Comparison of ENCODE assay signal across 9 cellular contexts in genomic region chr12:96197503-96198272, GRCh38. TPM values are rescaled to one million over a fixed set of nuclear protein-coding genes. Genes with fewer than 3 reads are reported as not detected.
DNase-seq lines count a peak whose midpoint lies in the region; ATAC-seq, FAIRE-seq and TF ChIP-seq lines count a peak whose summit lies in the region.
"Had no signal": no experiment of that assay in that cellular context is flagged by ENCODE, and none has a peak within 500 bp of the region (broad histone marks: within the 10 kb centered on the region; RNA-seq: fewer than 3 reads in every experiment).

No MANE protein-coding gene starts in this region.

- intact Hi-C loops in esophagus muscularis mucosa (cut with DNase I), result no loop called here

- no peaks in the 10 kb centered on the region for H3K27me3 ChIP-seq in esophagus muscularis mucosa

- peaks cover 27 to 59% (median 44%) of the 10 kb centered on the region in 4 donors for H3K4me1 ChIP-seq in esophagus muscularis mucosa

- no peaks in the 10 kb centered on the region for H3K9me3 ChIP-seq in esophagus muscularis mucosa

- TF ChIP-seq EP300 in esophagus muscularis mucosa (IDR thresholded peaks at IDR 0.05), result no peak

- FAIRE-seq in D721Med (lab: Jason Lieb, UNC), result no peak

- no peak for TF ChIP-seq CTCF in esophagus muscularis mucosa (IDR thresholded peaks at IDR 0.05)
- TF ChIP-seq CTCF in retinal pigment epithelial cell (conservative IDR thresholded peaks at IDR 0.05; ENCODE audit: low read depth, low read length), result no peak
- no peak for TF ChIP-seq CTCF in D721Med (IDR thresholded peaks at IDR 0.05; ENCODE audit: insufficient read depth, missing control alignments)

- peak overlapping the region; percentile 75 to 88 (median 85) for H3K27ac ChIP-seq in esophagus muscularis mucosa (replicated peaks in 1 of 4)

- H3K4me3 ChIP-seq in esophagus muscularis mucosa (peak overlapping the region in 1 of 4 donors; percentile 84), retinal pigment epithelial cell (ENCODE audit: low read length) (no peak overlapping the region)

- 33% methylated on average over 3 of the region's 3 CpGs for WGBS in esophagus muscularis mucosa

- no peak for ATAC-seq in HG03342 (IDR thresholded peaks at IDR 0.05; ENCODE audit: unreplicated experiment)

- DNase-seq in Daoy (ENCODE audit: low read depth) (peak; percentile 87), esophagus muscularis mucosa (ENCODE audit: extremely low spot score) (no peak), retinal pigment epithelial cell (ENCODE audit: low read depth) (peak; percentile 54), D721Med (ENCODE audit: insufficient read length, low spot score) (no peak), NCI-H1417 treated with DMSO at 0.1 percent for 48 hours (lab: John Stamatoyannopoulos, UW) (no peak), SK-N-DZ (ENCODE audit: low spot score) (no peak)
- DNase-seq: NK-92 treated with Interleukin-12 subunit alpha and Interleukin-12 subunit beta, amount 100 ng/mL, for 24 hours had no signal

- H3K36me3 ChIP-seq in esophagus muscularis mucosa, result no peaks in the 10 kb centered on the region

- TF ChIP-seq POLR2A in esophagus muscularis mucosa (IDR thresholded peaks at IDR 0.05; ENCODE audit: low read depth), result no peak

TF ChIP-seq in PFSK-1, 5 proteins besides CTCF, POLR2A, EP300 and RAD21:
- no peak for TF ChIP-seq REST (IDR thresholded peaks at IDR 0.05; ENCODE audit: insufficient read depth in 1 of 2, low read depth in 2 of 2, low read length in 2 of 2)
- no peak for TF ChIP-seq POLR2AphosphoS5 (IDR thresholded peaks at IDR 0.05; ENCODE audit: low read depth, low read length)
- TF ChIP-seq SIN3A (IDR thresholded peaks at IDR 0.05; ENCODE audit: borderline replicate concordance, insufficient read depth, low read length), result 0 out of 2 replicates have a peak, but pooled peaks have one; percentile 66
- no peak for TF ChIP-seq TAF1 (IDR thresholded peaks at IDR 0.05; ENCODE audit: borderline replicate concordance, insufficient read depth, low read length)
- TF ChIP-seq FOXP2 (optimal IDR thresholded peaks at IDR 0.05; ENCODE audit: borderline replicate concordance, extremely low read depth, extremely low read length, insufficient read depth), result no peak
TF ChIP-seq in PFSK-1: peak in this region for 1.

RNA-seq across cellular contexts. Expression of gene ELK3, which starts 3.5 kb away (rescaled TPM):
- total RNA-seq in Daoy (2014; rRNA removed; shearing (Covaris generic)), result 26.0 and 27.4 TPM in 2 replicates
- 41.7 TPM for polyA plus RNA-seq in PFSK-1 (2012; ENCODE audit: insufficient read length, low read depth)
- total RNA-seq in esophagus muscularis mucosa, result 10 to 100 TPM; 13.7 to 26.9 (median 25.7) TPM
- polyA plus RNA-seq in SK-N-DZ (2014; cell fraction: cytosol; rRNA removed), result 4.8 and 5.1 TPM in 2 replicates
- polyA plus RNA-seq in SK-N-DZ (2014; cell fraction: nucleus; rRNA removed), result 3.1 and 4.1 TPM in 2 replicates

Comparison
In these comparisons a context has a peak if more than half of its experiments do, and no peak if none do; other contexts are left out.
1. DNase-seq: peak in Daoy (single experiment) and retinal pigment epithelial cell (single experiment); none in esophagus muscularis mucosa (single experiment), D721Med (single experiment), NCI-H1417 treated with DMSO at 0.1 percent for 48 hours (single experiment) and SK-N-DZ (single experiment).